ENCODE assay signal across 9 cellular contexts in the genomic region with DNA sequence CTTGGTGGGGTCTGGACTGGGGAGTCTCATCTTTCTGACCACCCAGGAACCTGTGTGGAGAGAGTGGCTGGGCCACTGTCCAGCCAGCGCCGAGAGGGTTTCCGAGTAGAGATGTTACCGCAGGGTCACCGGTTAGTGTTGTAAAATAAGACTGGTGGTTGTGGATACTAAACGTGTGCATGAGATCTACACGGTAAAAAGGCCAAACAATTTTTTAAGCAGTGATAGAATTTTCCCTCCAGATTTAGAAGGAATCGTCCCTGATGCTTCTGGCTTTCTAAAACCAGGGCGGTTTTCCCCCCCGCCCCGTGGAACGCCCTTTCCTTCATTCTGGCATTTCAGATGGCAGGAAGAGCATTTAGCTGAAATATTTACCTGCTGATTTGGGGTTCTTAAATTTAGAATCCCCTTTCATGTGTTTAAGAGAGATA.
DNase-seq lines count a peak whose midpoint lies in the region; FAIRE-seq and TF ChIP-seq lines count a peak whose summit lies in the region.
"Had no signal": no experiment of that assay in that cellular context is flagged by ENCODE, and none has a peak within 500 bp of the region (broad histone marks: within the 10 kb centered on the region; RNA-seq: fewer than 3 reads in every experiment).

No MANE protein-coding gene starts in this region.

- peaks cover 2 to 9% of the 10 kb centered on the region in 2 donors for H3K36me3 ChIP-seq in kidney (ENCODE audit: control insufficient read depth in 1 of 2, insufficient read depth in 2 of 2, low read length in 2 of 2)

- peaks cover 22% of the 10 kb centered on the region for H3K27me3 Mint-ChIP-seq in brain

- H3K4me1 Mint-ChIP-seq in brain: peaks cover 71% of the 10 kb centered on the region

- intact Hi-C loops in kidney (cut with DNase I): no loop called here

- peak overlapping the region; percentile 13 to 93 for H3K9ac ChIP-seq in kidney (ENCODE audit: low read length in 2 of 2)

- no peak for TF ChIP-seq CTCF in brain (conservative IDR thresholded peaks at IDR 0.05)
- no peak for TF ChIP-seq CTCF in kidney (IDR thresholded peaks at IDR 0.05; ENCODE audit: borderline replicate concordance, extremely low read depth, insufficient read depth)

- DNase-seq in HS-27A (ENCODE audit: low read depth): peak; percentile 34
- DNase-seq in kidney: peak; percentile 46
- peak; percentile 53 for DNase-seq in superior temporal gyrus (ENCODE audit: extremely low spot score)
- DNase-seq in AG08396 (ENCODE audit: low spot score): no peak
- DNase-seq in kidney tubule cell (ENCODE audit: low spot score): no peak
- DNase-seq in NCI-H446 (lab: John Stamatoyannopoulos, UW): no peak
- DNase-seq: RPMI8226 had no signal

- H3K27ac Mint-ChIP-seq in brain: peak overlapping the region in 4 of 5 experiments; percentile 70 to 100 (median 88)

- no peaks in the 10 kb centered on the region for H3K9me3 ChIP-seq in kidney (ENCODE audit: control insufficient read depth in 1 of 2, low read length in 2 of 2)

- peak overlapping the region; percentile 84 to 98 for H3K27ac ChIP-seq in kidney (ENCODE audit: low read depth in 2 of 2, low read length in 2 of 2)

- H3K4me3 ChIP-seq in kidney (ENCODE audit: low read length in 2 of 2): peak overlapping the region; percentile 51 to 90

- peak overlapping the region in 3 of 5 experiments; percentile 49 to 95 (median 68) for H3K4me3 Mint-ChIP-seq in brain

- H3K36me3 Mint-ChIP-seq in brain: peaks cover 10% of the 10 kb centered on the region

- peaks cover 46 to 56% of the 10 kb centered on the region in 2 donors for H3K4me1 ChIP-seq in kidney (ENCODE audit: control insufficient read depth in 1 of 2, insufficient read depth in 1 of 2, low read depth in 1 of 2, low read length in 2 of 2)

- H3K9me3 Mint-ChIP-seq in brain: peaks cover 0 to 4% (median 0%) of the 10 kb centered on the region in 5 experiments

- FAIRE-seq in kidney (lab: Jason Lieb, UNC): no peak
- FAIRE-seq: endometrium had no signal

Comparison
In these comparisons a context has a peak if more than half of its experiments do, and no peak if none do; other contexts are left out.
1. DNase-seq: peak in HS-27A (single experiment), kidney (single experiment) and superior temporal gyrus (single experiment); none in AG08396 (single experiment), kidney tubule cell (single experiment) and NCI-H446 (0 of 2).